Comparison of ENCODE assay signal across 9 cellular contexts in the genomic region with DNA sequence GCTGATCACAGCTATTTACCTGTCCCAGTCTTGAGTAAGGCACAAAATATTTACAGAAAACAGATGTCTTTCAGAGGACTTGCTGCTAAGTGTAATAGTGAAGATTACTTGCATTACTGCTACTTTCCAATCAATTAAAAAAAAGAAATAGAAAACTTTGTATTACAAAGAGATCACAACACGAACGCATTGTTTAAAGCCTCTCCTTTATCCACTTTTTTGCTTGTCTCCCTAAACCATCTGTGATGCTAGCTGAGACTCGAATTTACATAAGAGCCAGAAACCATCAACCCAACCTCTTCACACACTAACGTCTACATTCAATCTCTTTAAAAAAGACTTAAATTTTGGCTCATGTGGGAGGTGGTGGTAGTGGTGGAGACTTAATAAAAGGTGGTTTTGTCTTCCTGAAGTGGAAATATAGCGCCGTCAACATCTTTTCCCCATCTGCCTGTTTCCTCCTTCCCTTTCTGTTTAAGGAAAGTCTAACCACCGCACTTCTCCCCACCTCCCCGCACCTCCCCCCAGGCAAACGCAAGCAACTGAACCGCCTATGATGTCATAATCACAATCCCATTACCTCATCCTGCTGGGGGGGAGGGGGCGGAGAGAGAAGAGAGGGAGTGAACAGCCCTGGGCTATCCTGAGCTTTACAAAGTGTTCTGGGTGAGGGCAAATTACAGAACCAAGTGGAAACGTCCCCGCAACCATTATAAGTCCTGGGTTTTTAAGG. TPM values are rescaled to one million over a fixed set of nuclear protein-coding genes. Genes with fewer than 3 reads are reported as not detected.
DNase-seq lines count a peak whose midpoint lies in the region; ATAC-seq, FAIRE-seq and TF ChIP-seq lines count a peak whose summit lies in the region.
"Had no signal": no experiment of that assay in that cellular context is flagged by ENCODE, and none has a peak within 500 bp of the region (broad histone marks: within the 10 kb centered on the region; RNA-seq: fewer than 3 reads in every experiment).

No MANE protein-coding gene starts in this region.

- H4K91ac ChIP-seq in IMR-90 (ENCODE audit: insufficient read depth, low read depth, low read length) (peak overlapping the region; percentile 100), H1 (replicated peaks; ENCODE audit: insufficient read length, low read length) (no peak overlapping the region)

- ATAC-seq in GM21576 (IDR thresholded peaks at IDR 0.05; ENCODE audit: unreplicated experiment) (peak; percentile 24), IMR-90 (ENCODE audit: low read depth) (peak; percentile 36), T-cell (replicated peaks in 1 of 4) (peak; percentile 0 to 47 (median 6))

- no peak for TF ChIP-seq CTCF in IMR-90 (conservative IDR thresholded peaks at IDR 0.05; ENCODE audit: low read depth, low read length)
- no peak for TF ChIP-seq CTCF in H1 (IDR thresholded peaks at IDR 0.05; ENCODE audit: control extremely low read depth in 1 of 3, insufficient read depth in 1 of 3, low read depth in 1 of 3, low read length in 3 of 3)
- TF ChIP-seq CTCF in testis (IDR thresholded peaks at IDR 0.05) = no peak

- peak overlapping the region; percentile 59 for H3K18ac ChIP-seq in IMR-90 (ENCODE audit: low read depth, low read length)
- peak overlapping the region; percentile 99; the same call in 1 of the 2 replicates for H3K18ac ChIP-seq in H1 (ENCODE audit: extremely low read depth, low read length)

- H3K79me2 ChIP-seq in H1 (ENCODE audit: control insufficient read depth in 1 of 2, insufficient read depth in 2 of 2, low read length in 2 of 2) = peaks cover 10 to 34% of the 10 kb centered on the region in 2 experiments

- H3K9me3 ChIP-seq in IMR-90 (ENCODE audit: control insufficient read depth, insufficient read depth, low read length) (no peaks in the 10 kb centered on the region), H1 (ENCODE audit: insufficient read depth in 2 of 2, low read depth in 1 of 2, low read length in 1 of 2) (no peaks in the 10 kb centered on the region), testis (no peaks in the 10 kb centered on the region)

- H3K27me3 ChIP-seq in IMR-90 (ENCODE audit: control insufficient read depth, insufficient read depth, low read length) (no peaks in the 10 kb centered on the region), H1 (replicated peaks in 1 of 4; ENCODE audit: control insufficient read depth in 3 of 4, extremely low read depth in 1 of 4, insufficient read depth in 3 of 4, low read length in 3 of 4) (no peaks in the 10 kb centered on the region), testis (no peaks in the 10 kb centered on the region)

- H3K4me3 ChIP-seq in IMR-90 (ENCODE audit: insufficient read depth, low read depth, low read length) (peak overlapping the region; percentile 65), H1 (ENCODE audit: extremely low read depth in 1 of 4, insufficient read depth in 2 of 4, low read depth in 3 of 4, low read length in 4 of 4) (peak overlapping the region; percentile 68 to 95 (median 91)), testis (peak overlapping the region; percentile 93 to 98)

- CTCF ChIA-PET in IMR-90 (lab: Yijun Ruan, JAX) (interaction anchor here (1.6 kb wide), 1 partner anchor 15 kb away, joined by 8 read pairs; no protein-coding TSS in a partner anchor), T-cell (lab: Charles Lee) (interaction anchor here (0.5 to 6.3 kb wide), 5 partner anchors 13 to 92 kb away, joined by 3 to 88 read pairs (median 7); a partner anchor contains a TSS), H1 (lab: Charles Lee; ENCODE audit: partially characterized antibody) (interaction anchor here (13.6 kb wide), 1 partner anchor 13 kb away, joined by 196 read pairs; a partner anchor contains a TSS)

- H3K27me3 Mint-ChIP-seq in T-cell = no peaks in the 10 kb centered on the region

- H3K23ac ChIP-seq in IMR-90 (ENCODE audit: low read depth, low read length) (peak overlapping the region; percentile 84; the same call in 1 of the 2 replicates), H1 (ENCODE audit: insufficient read length) (no peak overlapping the region)

- intact Hi-C loops in IMR-90 (cut with micrococcal nuclease) = no loop called here
- intact Hi-C loops in testis (cut with DNase I; ENCODE audit: low total_unique reads) = no loop called here

- H3K4me1 ChIP-seq in IMR-90 (ENCODE audit: control insufficient read depth, insufficient read depth, low read length) (peaks cover 3% of the 10 kb centered on the region), H1 (replicated peaks in 1 of 4; ENCODE audit: control insufficient read depth in 3 of 4, insufficient read depth in 4 of 4, low read length in 3 of 4) (peaks cover 0 to 5% (median 2%) of the 10 kb centered on the region in 4 experiments; a peak in 3 of 7 replicates), testis (peaks cover 14% of the 10 kb centered on the region)

- H2BK120ac ChIP-seq in IMR-90 (ENCODE audit: low read depth, low read length) (peak overlapping the region; percentile 100), H1 (replicated peaks; ENCODE audit: low read depth, low read length) (no peak overlapping the region)

- peaks cover 15% of the 10 kb centered on the region for H3K9me1 ChIP-seq in IMR-90 (ENCODE audit: insufficient read depth, low read length)

- H3K36me3 Mint-ChIP-seq in T-cell = peaks cover 10% of the 10 kb centered on the region

- H4K8ac ChIP-seq in IMR-90 (ENCODE audit: low read depth in 2 of 2, low read length in 2 of 2) (peak overlapping the region; percentile 95 to 96), H1 (ENCODE audit: extremely low read depth, insufficient read depth, low read length) (peak overlapping the region; percentile 100; the same call in 1 of the 2 replicates)

- H3K14ac ChIP-seq in IMR-90 (replicated peaks; ENCODE audit: low read depth, low read length) (peak overlapping the region; percentile 84; the same call in 1 of the 2 replicates), H1 (ENCODE audit: insufficient read length) (no peak overlapping the region)

- POLR2A ChIA-PET in IMR-90 (lab: Charles Lee; ENCODE audit: unreplicated experiment) = no interaction called here
- POLR2A ChIA-PET in T-cell (lab: Charles Lee) = interaction anchor here (0.5 to 3.7 kb wide), 6 partner anchors 15 to 1359 kb away, joined by 3 to 33 read pairs (median 4); a partner anchor contains a TSS
- POLR2A ChIA-PET in H1 (lab: Charles Lee; ENCODE audit: partially characterized antibody) = interaction anchor here (0.7 to 8.2 kb wide), 28 partner anchors 10 to 206 kb away, joined by 3 to 254 read pairs (median 4); a partner anchor contains a TSS

- TF ChIP-seq RAD21 in IMR-90 (IDR thresholded peaks at IDR 0.05; ENCODE audit: low read length) (no peak), H1 (IDR thresholded peaks at IDR 0.05 in 1 of 2, conservative IDR thresholded peaks at IDR 0.05 in 1 of 2; ENCODE audit: low read depth in 2 of 2, low read length in 2 of 2) (no peak)

- no peak for TF ChIP-seq EP300 in H1 (IDR thresholded peaks at IDR 0.05; ENCODE audit: borderline replicate concordance in 1 of 2, low read depth in 2 of 2, low read length in 2 of 2)

- H3K9ac ChIP-seq in IMR-90 (ENCODE audit: low read depth, low read length) (peak overlapping the region; percentile 76), H1 (replicated peaks in 1 of 4; ENCODE audit: extremely low read depth in 1 of 4, low read depth in 3 of 4, low read length in 3 of 4) (peak overlapping the region; percentile 93 to 100 (median 99))

- peaks cover 7 to 41% of the 10 kb centered on the region in 2 experiments; a peak in 3 of 4 replicates for H3K79me1 ChIP-seq in IMR-90 (ENCODE audit: low read depth in 1 of 2, low read length in 2 of 2)
- H3K79me1 ChIP-seq in H1 (ENCODE audit: low read depth, low read length) = peaks cover 15% of the 10 kb centered on the region

- H4K20me1 ChIP-seq in IMR-90 (ENCODE audit: insufficient read depth, low read length) (peaks cover 30% of the 10 kb centered on the region), H1 (replicated peaks in 1 of 2; ENCODE audit: control insufficient read depth in 1 of 2, insufficient read depth in 2 of 2, low read length in 2 of 2) (peaks cover 0 to 3% of the 10 kb centered on the region in 2 experiments)

- H3K27ac Mint-ChIP-seq in T-cell = peak overlapping the region; percentile 98 to 100

- H3K56ac ChIP-seq in IMR-90 (ENCODE audit: extremely low read depth, insufficient read depth, low read length) = peak overlapping the region; percentile 99; the same call in 1 of the 2 replicates
- H3K56ac ChIP-seq in H1 (replicated peaks; ENCODE audit: insufficient read length, low read depth, low read length) = no peak overlapping the region

- H3K27ac ChIP-seq in IMR-90 (ENCODE audit: insufficient read depth, low read length) (peak overlapping the region; percentile 97), H1 (ENCODE audit: low read depth, low read length) (peak overlapping the region; percentile 100), testis (peak overlapping the region; percentile 97 to 99)

- dilution Hi-C loops in IMR-90 (cut with HindIII; ENCODE audit: low sequenced_read_pairs, unreplicated experiment) = no loop called here

- H3K4me1 Mint-ChIP-seq in T-cell = peaks cover 36 to 43% (median 41%) of the 10 kb centered on the region in 3 donors

- H3K4ac ChIP-seq in IMR-90 (ENCODE audit: low read depth, low read length) (peak overlapping the region; percentile 100), H1 (replicated peaks; ENCODE audit: insufficient read length, low read depth, low read length) (no peak overlapping the region)

- H3K9me3 Mint-ChIP-seq in T-cell = no peaks in the 10 kb centered on the region

- H2BK12ac ChIP-seq in H1 (ENCODE audit: low read depth, low read length) = peak overlapping the region; percentile 100; the same call in 1 of the 2 replicates

- in situ Hi-C loops in IMR-90 (cut with MboI; ENCODE audit: low sequenced_read_pairs) = no loop called here

- H2AFZ ChIP-seq in IMR-90 (replicated peaks; ENCODE audit: low read length, poor library complexity) (peak overlapping the region; percentile 99), H1 (ENCODE audit: low read length) (peak overlapping the region; percentile 91)

- TF ChIP-seq POLR2A in IMR-90 (IDR thresholded peaks at IDR 0.05; ENCODE audit: low read depth, low read length) (no peak; the same call in 1 of the 2 replicates), H1 (IDR thresholded peaks at IDR 0.05; ENCODE audit: control extremely low read depth in 1 of 2, low read depth in 2 of 2, low read length in 2 of 2) (no peak), testis (IDR thresholded peaks at IDR 0.05) (no peak)

- H2BK5ac ChIP-seq in IMR-90 (ENCODE audit: low read depth, low read length, poor library complexity, severe bottlenecking) (peak overlapping the region; percentile 98), H1 (ENCODE audit: low read depth, low read length) (peak overlapping the region; percentile 100; the same call in 1 of the 2 replicates)

- peak overlapping the region; percentile 100; the same call in 2 of the 3 replicates for H2BK15ac ChIP-seq in IMR-90 (ENCODE audit: low read depth, low read length)
- H2BK15ac ChIP-seq in H1 (ENCODE audit: low read length) = no peak overlapping the region; the same call in 1 of the 2 replicates

- FAIRE-seq in H1 (lab: Jason Lieb, UNC) = no peak
- FAIRE-seq: islet of Langerhans had no signal

- H2BK20ac ChIP-seq in IMR-90 (ENCODE audit: low read depth, low read length) = peak overlapping the region; percentile 65
- no peak overlapping the region for H2BK20ac ChIP-seq in H1 (ENCODE audit: low read length)

- H3K4me3 Mint-ChIP-seq in T-cell = peak overlapping the region; percentile 87 to 90 (median 89)

- 60% methylated on average over 2 of the region's 13 CpGs; no CpG with 5 or more reads in 1 of the 2 experiments for WGBS in IMR-90 (ENCODE audit: extremely low coverage in 2 of 2, insufficient read length in 1 of 2), 2 experiments
- 23% methylated on average over 13 of the region's 13 CpGs; no CpG with 5 or more reads in 1 of the 2 experiments for WGBS in H1 (ENCODE audit: extremely low coverage in 1 of 2, insufficient coverage in 1 of 2, insufficient read length in 1 of 2, insufficient replicate concordance in 2 of 2, low coverage in 1 of 2, low lambda C conversion rate in 2 of 2, missing lambda C conversion rate in 1 of 2), 2 experiments
- WGBS in testis, 2 donors = 12% methylated on average over 13 of the region's 13 CpGs

- BruUV-seq in IMR-90 (replicated peaks; lab: Mats Ljungman, UMichigan) = no TSS peak

- H3K36me3 ChIP-seq in IMR-90 (ENCODE audit: control insufficient read depth, insufficient read depth, low read length) (peaks cover 10% of the 10 kb centered on the region), H1 (ENCODE audit: control insufficient read depth in 2 of 4, insufficient read depth in 4 of 4, low read length in 3 of 4) (peaks cover 0 to 13% (median 9%) of the 10 kb centered on the region in 4 experiments; a peak in 6 of 8 replicates), testis (ENCODE audit: low read depth, missing control alignments) (no peaks in the 10 kb centered on the region)

- H2AK5ac ChIP-seq in IMR-90 (ENCODE audit: low read depth, low read length) (no peak overlapping the region; the same call in 1 of the 2 replicates), H1 (ENCODE audit: low read depth, low read length) (no peak overlapping the region)

- H4K5ac ChIP-seq in IMR-90 (ENCODE audit: low read depth, low read length) (peak overlapping the region; percentile 81), H1 (ENCODE audit: insufficient read length, low read depth, low read length) (peak overlapping the region; percentile 38)

- peak overlapping the region; percentile 74 for H2AK9ac ChIP-seq in IMR-90 (replicated peaks; ENCODE audit: low read depth, low read length, poor library complexity)

- H3K4me2 ChIP-seq in IMR-90 (ENCODE audit: low read depth, low read length) = peak overlapping the region; percentile 68
- peak overlapping the region; percentile 87 to 98 for H3K4me2 ChIP-seq in H1 (ENCODE audit: insufficient read depth in 1 of 2, low read depth in 2 of 2, low read length in 2 of 2)

- peak; percentile 41 for DNase-seq in GF-D8 (lab: John Stamatoyannopoulos, UW)
- DNase-seq in IMR-90 = peak; percentile 79
- peak in 19 of 34 experiments; percentile 56 to 81 (median 72) for DNase-seq in T-cell
- DNase-seq in H1 (ENCODE audit: low read depth in 1 of 2, low spot score in 2 of 2) = no peak
- peak; percentile 93 for DNase-seq in medulla oblongata (ENCODE audit: extremely low spot score)
- peak; percentile 92 for DNase-seq in testis
- no peak for DNase-seq in NCI-H187 (lab: John Stamatoyannopoulos, UW)

- H3K23me2 ChIP-seq in H1 (ENCODE audit: low read depth, low read length) = peaks cover 9% of the 10 kb centered on the region

RNA-seq across cellular contexts. Expression of a gene that starts 0.9 kb away (rescaled TPM):
- total RNA-seq in IMR-90 (2012; rRNA removed) (21.5 and 23.1 TPM in 2 replicates), T-cell (10 to 100 TPM; 22.2 to 58.3 (median 25.5) TPM), testis (100 to 1,000 TPM; 107 to 152 TPM)
- polyA plus RNA-seq in IMR-90 (2012; rRNA removed) (25.6 and 27.5 TPM in 2 replicates), H1 (2011; rRNA removed) (72.7 and 75.3 TPM in 2 replicates), testis (ENCODE audit: insufficient read depth, low read depth, low replicate concordance) (125 TPM)
- 11.1 and 15.5 TPM in 2 replicates for polyA plus RNA-seq in IMR-90 (2012; cell fraction: cytosol; rRNA removed)
- polyA plus RNA-seq in IMR-90 (2012; cell fraction: nucleus; rRNA removed; ENCODE audit: low replicate concordance) = 28.5 and 38.9 TPM in 2 replicates
- total RNA-seq in H1 (2021; fragmentation: NEBNext Ultra II Directional; extraction: Animal tissue kit (Norgen Biotek cat#: 25700)) = 57.6 and 58.9 TPM in 2 replicates
- 53.4 TPM for polyA plus RNA-seq in H1 (2011; cell fraction: cytosol; rRNA removed)
- polyA plus RNA-seq in H1 (2011; cell fraction: nucleus; rRNA removed) = 63.8 TPM
- polyA plus RNA-seq in H1 (2012, experiment 1 of 2) = 41.9 to 50.1 TPM (median 45.5 TPM) in 4 replicates
- 60.5 TPM for polyA plus RNA-seq in H1 (2012, experiment 2 of 2)
- polyA plus RNA-seq in H1 (2013, experiment 1 of 2) = 37.7 TPM
- polyA plus RNA-seq in H1 (2013, experiment 2 of 2) = 38.8 TPM
- 63.2 and 71.0 TPM in 2 replicates for polyA minus RNA-seq in H1 (2011; rRNA and poly(A)+ RNA removed)
- 44.5 TPM for polyA minus RNA-seq in H1 (2011; cell fraction: cytosol; rRNA and poly(A)+ RNA removed)
- 36.9 TPM for polyA minus RNA-seq in H1 (2011; cell fraction: nucleus; rRNA and poly(A)+ RNA removed)

RNA-seq across cellular contexts. Expression of a gene that starts 5.5 kb away (rescaled TPM):
- total RNA-seq in IMR-90 (2012; rRNA removed) = 7.5 and 8.2 TPM in 2 replicates
- 6.9 and 7.3 TPM in 2 replicates for polyA plus RNA-seq in IMR-90 (2012; rRNA removed)
- 1.3 and 4.8 TPM in 2 replicates for polyA plus RNA-seq in IMR-90 (2012; cell fraction: cytosol; rRNA removed)
- polyA plus RNA-seq in IMR-90 (2012; cell fraction: nucleus; rRNA removed; ENCODE audit: low replicate concordance) = 1.7 and 3.6 TPM in 2 replicates
- under 1 TPM in 1 of 5 donors, not detected in 4; 0.23 TPM for total RNA-seq in T-cell
- 20.8 and 23.2 TPM in 2 replicates for total RNA-seq in H1 (2021; fragmentation: NEBNext Ultra II Directional; extraction: Animal tissue kit (Norgen Biotek cat#: 25700))
- 12.1 and 18.4 TPM in 2 replicates for polyA plus RNA-seq in H1 (2011; rRNA removed)
- polyA plus RNA-seq in H1 (2011; cell fraction: cytosol; rRNA removed) = 19.9 TPM
- 13.5 TPM for polyA plus RNA-seq in H1 (2011; cell fraction: nucleus; rRNA removed)
- polyA plus RNA-seq in H1 (2012, experiment 1 of 2) = 15.6 to 20.5 TPM (median 19.3 TPM) in 4 replicates
- 13.7 TPM for polyA plus RNA-seq in H1 (2012, experiment 2 of 2)
- polyA plus RNA-seq in H1 (2013, experiment 1 of 2) = 21.5 TPM
- polyA plus RNA-seq in H1 (2013, experiment 2 of 2) = 21.8 TPM
- polyA minus RNA-seq in H1 (2011; rRNA and poly(A)+ RNA removed) = 20.7 and 28.4 TPM in 2 replicates
- polyA minus RNA-seq in H1 (2011; cell fraction: cytosol; rRNA and poly(A)+ RNA removed) = 13.6 TPM
- polyA minus RNA-seq in H1 (2011; cell fraction: nucleus; rRNA and poly(A)+ RNA removed) = 21.7 TPM
- total RNA-seq in testis = 10 to 100 TPM; 11.8 to 23.7 TPM
- polyA plus RNA-seq in testis (ENCODE audit: insufficient read depth, low read depth, low replicate concordance) = 39.9 TPM

RNA-seq across cellular contexts. Expression of a gene that starts 15.4 kb away (rescaled TPM):
- total RNA-seq in IMR-90 (2012; rRNA removed) (35.8 and 36.7 TPM in 2 replicates), T-cell (10 to 100 TPM; 72.9 to 78.3 (median 76.0) TPM), testis (10 to 100 TPM; 81.1 to 85.3 TPM)
- polyA plus RNA-seq in IMR-90 (2012; rRNA removed) (17.1 and 19.4 TPM in 2 replicates), H1 (2011; rRNA removed) (21.1 and 27.1 TPM in 2 replicates), testis (ENCODE audit: insufficient read depth, low read depth, low replicate concordance) (61.8 TPM)
- polyA plus RNA-seq in IMR-90 (2012; cell fraction: cytosol; rRNA removed) = 5.8 and 7.3 TPM in 2 replicates
- 8.0 and 37.0 TPM in 2 replicates for polyA plus RNA-seq in IMR-90 (2012; cell fraction: nucleus; rRNA removed; ENCODE audit: low replicate concordance)
- total RNA-seq in H1 (2021; fragmentation: NEBNext Ultra II Directional; extraction: Animal tissue kit (Norgen Biotek cat#: 25700)) = 78.1 and 79.7 TPM in 2 replicates
- polyA plus RNA-seq in H1 (2011; cell fraction: cytosol; rRNA removed) = 30.5 TPM
- 28.9 TPM for polyA plus RNA-seq in H1 (2011; cell fraction: nucleus; rRNA removed)
- 53.0 to 64.5 TPM (median 56.6 TPM) in 4 replicates for polyA plus RNA-seq in H1 (2012, experiment 1 of 2)
- polyA plus RNA-seq in H1 (2012, experiment 2 of 2) = 8.1 TPM
- polyA plus RNA-seq in H1 (2013, experiment 1 of 2) = 29.4 TPM
- 28.2 TPM for polyA plus RNA-seq in H1 (2013, experiment 2 of 2)
- polyA minus RNA-seq in H1 (2011; rRNA and poly(A)+ RNA removed) = 88.3 and 90.0 TPM in 2 replicates
- polyA minus RNA-seq in H1 (2011; cell fraction: cytosol; rRNA and poly(A)+ RNA removed) = 53.7 TPM
- 55.1 TPM for polyA minus RNA-seq in H1 (2011; cell fraction: nucleus; rRNA and poly(A)+ RNA removed)

Comparison
In these comparisons a context has a peak if more than half of its experiments do, and no peak if none do; other contexts are left out.
1. DNase-seq: peak in GF-D8 (single experiment), IMR-90 (single experiment), T-cell (19 of 34), medulla oblongata (single experiment) and testis (single experiment); none in H1 (0 of 2) and NCI-H187 (0 of 2).
2. Peak in every context shown above with its lines, with median percentiles within 50 percentile points of each other: ATAC-seq, H3K27ac ChIP-seq and H3K4me3 ChIP-seq.